26 cellular contexts compared by ENCODE assay signal in the genomic region with DNA sequence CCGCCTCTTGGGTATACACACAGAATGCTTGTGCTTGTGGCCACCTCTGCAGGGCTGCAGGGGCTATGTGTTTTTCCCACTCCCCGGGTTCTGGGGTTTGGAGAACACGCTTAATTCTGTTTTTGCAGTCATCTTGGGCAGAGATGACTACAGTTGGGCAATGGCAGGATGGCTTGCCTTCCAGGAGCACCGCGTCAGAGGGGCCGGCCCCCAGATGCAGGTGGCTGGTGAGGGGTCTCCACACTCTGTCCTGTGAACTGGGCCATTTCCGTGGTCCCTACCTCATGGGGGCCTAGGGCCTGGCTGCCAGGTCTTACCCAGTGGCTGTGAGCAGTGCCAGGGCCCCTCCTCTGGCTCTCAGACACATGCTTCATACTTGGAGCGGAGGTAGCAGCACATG.
"Had no signal": no experiment of that assay in that cellular context is flagged by ENCODE, and none has a peak within 500 bp of the region (broad histone marks: within the 10 kb centered on the region; RNA-seq: fewer than 3 reads in every experiment).

No MANE protein-coding gene starts in this region.

- H3K36me3 ChIP-seq: esophagus squamous epithelium, neural progenitor cell, right lobe of liver, thoracic aorta, vagina had no signal

- H3K4me1 ChIP-seq: esophagus squamous epithelium, right lobe of liver, vagina had no signal

- H3K9ac ChIP-seq: neural progenitor cell had no signal

- H3K27ac Mint-ChIP-seq: activated CD4-positive, alpha-beta T cell treated with anti-CD3 and anti-CD28 coated beads, Interleukin-2, amount 10 ng/mL, durations not matched to agents 7 days and 5 days; activated CD8-positive, alpha-beta T cell treated with anti-CD3 and anti-CD28 coated beads for 36 hours; activated T-helper 17 cell treated with anti-CD3 and anti-CD28 coated beads, Interleukin-2, amount 50 U/mL, for 72 hours; naive thymus-derived CD8-positive, alpha-beta T cell; neural progenitor cell; progenitor cell of endocrine pancreas; stimulated activated naive CD8-positive, alpha-beta T cell treated with anti-CD3 and anti-CD28 coated beads, Interleukin-15, Interleukin-2, amounts not matched to agents 100 ng/mL and 50 ng/mL, for 24 hours; WTC11 had no signal

- H3K4me2 ChIP-seq: neural progenitor cell had no signal

- H3K27me3 ChIP-seq: neural progenitor cell, right lobe of liver, vagina had no signal

- DNase-seq: activated CD4-positive, alpha-beta T cell treated with anti-CD3 and anti-CD28 coated beads for 1 hour; activated CD4-positive, alpha-beta T cell treated with anti-CD3 and anti-CD28 coated beads, Interleukin-2, amount 10 ng/mL, durations not matched to agents 7 days and 5 days; activated CD8-positive, alpha-beta T cell treated with anti-CD3 and anti-CD28 coated beads for 36 hours; activated gamma-delta T cell treated with Interleukin-2 at 50 U/mL for 16 hours; activated naive CD4-positive, alpha-beta T cell treated with anti-CD3 and anti-CD28 coated beads, Interleukin-2, amount 50 U/mL, for 16 hours; activated T-cell treated with anti-CD3 and anti-CD28 coated beads, Interleukin-2, amount 50 U/mL, for 4 hours; amniotic stem cell; central memory CD4-positive, alpha-beta T cell; dermis blood vessel endothelial cell; effector CD4-positive, alpha-beta T cell; esophagus squamous epithelium; foreskin melanocyte; midbrain; naive thymus-derived CD8-positive, alpha-beta T cell; right lobe of liver; stimulated activated CD4-positive, alpha-beta T cell treated with anti-CD3 and anti-CD28 coated beads, Interleukin-12 subunit alpha, Interleukin-12 subunit beta, amount 100 ng/mL, for 4 hours; stimulated activated CD4-positive, alpha-beta T cell treated with anti-CD3 and anti-CD28 coated beads, Interleukin-4, amount 100 ng/mL, for 1 hour; T-helper 2 cell had no signal

- ATAC-seq: activated T-cell treated with anti-CD3 and anti-CD28 coated beads, Interleukin-2, amount 50 U/mL, for 4 hours; naive thymus-derived CD8-positive, alpha-beta T cell; WTC11 had no signal

- H3K9me3 ChIP-seq: esophagus squamous epithelium, right lobe of liver, thoracic aorta, vagina had no signal

- H3K36me3 Mint-ChIP-seq: naive thymus-derived CD8-positive, alpha-beta T cell; neural progenitor cell had no signal

- H3K4me3 ChIP-seq: esophagus squamous epithelium, neural progenitor cell, right lobe of liver, thoracic aorta, vagina had no signal

- H3K9me3 Mint-ChIP-seq: activated CD4-positive, alpha-beta T cell treated with anti-CD3 and anti-CD28 coated beads, Interleukin-2, amount 10 ng/mL, durations not matched to agents 7 days and 5 days; activated CD8-positive, alpha-beta T cell treated with anti-CD3 and anti-CD28 coated beads for 36 hours; activated T-cell treated with anti-CD3 and anti-CD28 coated beads, Interleukin-2, amount 50 U/mL, for 4 hours; activated T-helper 17 cell treated with anti-CD3 and anti-CD28 coated beads, Interleukin-2, amount 50 U/mL, for 72 hours; naive thymus-derived CD8-positive, alpha-beta T cell; neural progenitor cell; stimulated activated naive CD8-positive, alpha-beta T cell treated with anti-CD3 and anti-CD28 coated beads, Interleukin-15, Interleukin-2, amounts not matched to agents 100 ng/mL and 50 ng/mL, for 24 hours had no signal

- H3K4me1 Mint-ChIP-seq: activated CD4-positive, alpha-beta T cell treated with anti-CD3 and anti-CD28 coated beads, Interleukin-2, amount 10 ng/mL, durations not matched to agents 7 days and 5 days had no signal

- H3K27ac ChIP-seq: epithelial cell of prostate, esophagus squamous epithelium, neural progenitor cell, right lobe of liver, thoracic aorta, vagina had no signal

- H3K4me3 Mint-ChIP-seq: activated CD4-positive, alpha-beta T cell treated with anti-CD3 and anti-CD28 coated beads, Interleukin-2, amount 10 ng/mL, durations not matched to agents 7 days and 5 days; activated CD8-positive, alpha-beta T cell treated with anti-CD3 and anti-CD28 coated beads for 36 hours; activated T-cell treated with anti-CD3 and anti-CD28 coated beads, Interleukin-2, amount 50 U/mL, for 4 hours; activated T-helper 17 cell treated with anti-CD3 and anti-CD28 coated beads, Interleukin-2, amount 50 U/mL, for 72 hours; naive thymus-derived CD8-positive, alpha-beta T cell; neural progenitor cell; stimulated activated naive CD8-positive, alpha-beta T cell treated with anti-CD3 and anti-CD28 coated beads, Interleukin-15, Interleukin-2, amounts not matched to agents 100 ng/mL and 50 ng/mL, for 24 hours; WTC11 had no signal
